8 cellular contexts compared by ENCODE assay signal in the genomic region with DNA sequence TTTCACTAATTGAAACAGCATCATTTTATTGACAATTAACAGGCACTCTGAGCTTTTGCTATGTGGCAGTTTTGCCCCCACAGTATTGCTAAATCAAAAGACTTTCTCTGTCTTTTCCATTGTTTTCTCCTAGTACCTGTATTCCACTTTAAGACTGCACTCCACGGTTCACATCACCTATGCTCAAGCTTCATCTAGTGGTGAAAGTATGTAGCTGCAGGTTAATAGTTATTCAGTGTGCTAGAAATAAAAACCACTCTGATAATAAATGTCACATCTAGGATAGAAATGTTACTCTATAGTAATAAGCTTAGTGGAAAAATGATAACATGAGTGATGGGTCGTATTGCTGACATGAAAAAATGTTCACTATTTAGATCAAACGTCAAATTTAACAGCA.
DNase-seq lines count a peak whose midpoint lies in the region; ATAC-seq and TF ChIP-seq lines count a peak whose summit lies in the region.

No MANE protein-coding gene starts in this region.

- no peak overlapping the region for H3K4me3 ChIP-seq in foreskin fibroblast (ENCODE audit: low read depth in 1 of 2, low read length in 2 of 2)

- peak; percentile 19 for DNase-seq in NCI-H345 (lab: John Stamatoyannopoulos, UW)
- no peak for DNase-seq in NCI-H345 treated with DMSO at 0.1 percent for 48 hours (lab: John Stamatoyannopoulos, UW; ENCODE audit: unreplicated experiment)
- peak; percentile 11 for DNase-seq in NCI-H82 treated with DMSO at 0.1 percent for 48 hours (lab: John Stamatoyannopoulos, UW; ENCODE audit: unreplicated experiment)
- no peak for DNase-seq in foreskin fibroblast
- no peak for DNase-seq in activated T-cell treated with anti-CD3 and anti-CD28 coated beads, Interleukin-2, amount 50 U/mL, for 48 hours
- no peak for DNase-seq in EL

- peak; percentile 51 for TF ChIP-seq CTCF in foreskin fibroblast (IDR thresholded peaks at IDR 0.05; ENCODE audit: low read depth, low read length)

- ATAC-seq in HG02885 (IDR thresholded peaks at IDR 0.05; ENCODE audit: poor library complexity, unreplicated experiment) (peak; percentile 74), GM21529 (IDR thresholded peaks at IDR 0.05; ENCODE audit: unreplicated experiment) (no peak)

Comparison
In these comparisons a context has a peak if more than half of its experiments do, and no peak if none do; other contexts are left out.
1. DNase-seq: peak in NCI-H345 (single experiment) and NCI-H82 treated with DMSO at 0.1 percent for 48 hours (single experiment); none in NCI-H345 treated with DMSO at 0.1 percent for 48 hours (single experiment), foreskin fibroblast (0 of 2), activated T-cell treated with anti-CD3 and anti-CD28 coated beads, Interleukin-2, amount 50 U/mL, for 48 hours (0 of 2) and EL (single experiment).